Comparison of ENCODE assay signal across 21 cellular contexts in the genomic region with DNA sequence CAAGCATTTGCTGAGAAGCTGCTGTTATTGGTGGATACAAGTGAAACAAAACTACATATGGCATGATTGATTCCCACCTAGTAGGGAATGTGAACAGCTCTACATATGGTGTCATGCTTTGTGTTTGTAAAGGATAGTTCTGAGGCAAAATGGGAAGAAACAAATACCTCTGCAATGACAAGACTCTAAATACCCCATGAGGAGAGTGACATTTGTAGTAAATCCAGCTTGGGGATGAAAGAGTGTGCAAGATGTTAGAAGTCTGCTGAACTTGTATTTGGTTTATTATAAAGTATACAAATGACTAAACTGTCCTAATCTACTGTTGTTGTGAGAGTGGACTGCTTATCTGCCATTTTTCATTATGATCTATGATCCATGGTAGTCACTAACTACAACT.
DNase-seq lines count a peak whose midpoint lies in the region; ATAC-seq and TF ChIP-seq lines count a peak whose summit lies in the region.
"Had no signal": no experiment of that assay in that cellular context is flagged by ENCODE, and none has a peak within 500 bp of the region (broad histone marks: within the 10 kb centered on the region; RNA-seq: fewer than 3 reads in every experiment).

No MANE protein-coding gene starts in this region.

- no peak overlapping the region for H3K18ac ChIP-seq in IMR-90 (ENCODE audit: low read depth, low read length)

- no peak overlapping the region for H2BK20ac ChIP-seq in IMR-90 (ENCODE audit: low read depth, low read length)

- no peak overlapping the region for H3K4me3 Mint-ChIP-seq in type B pancreatic cell
- H3K4me3 Mint-ChIP-seq: CD4-positive, alpha-beta T cell; H9 had no signal

- H4K20me1 ChIP-seq in IMR-90 (ENCODE audit: insufficient read depth, low read length) = no peaks in the 10 kb centered on the region
- no peaks in the 10 kb centered on the region for H4K20me1 ChIP-seq in mammary epithelial cell (ENCODE audit: insufficient read depth, low read length)
- H4K20me1 ChIP-seq in fibroblast of lung (ENCODE audit: control insufficient read depth, extremely low read depth, insufficient read depth, low read length) = no peaks in the 10 kb centered on the region
- H4K20me1 ChIP-seq: BLaER1 had no signal

- H3K9ac ChIP-seq in IMR-90 (ENCODE audit: low read depth, low read length) (no peak overlapping the region), mammary epithelial cell (ENCODE audit: insufficient read depth, low read length) (no peak overlapping the region), fibroblast of lung (ENCODE audit: insufficient read depth, low read length) (no peak overlapping the region)
- H3K9ac ChIP-seq: BLaER1, GM23248 had no signal

- TF ChIP-seq RAD21 in IMR-90 (IDR thresholded peaks at IDR 0.05; ENCODE audit: low read length) = no peak

- H2BK5ac ChIP-seq in IMR-90 (ENCODE audit: low read depth, low read length, poor library complexity, severe bottlenecking) = no peak overlapping the region

- no peaks in the 10 kb centered on the region for H3K36me3 Mint-ChIP-seq in type B pancreatic cell

- H3K27me3 ChIP-seq in IMR-90 (ENCODE audit: control insufficient read depth, insufficient read depth, low read length) (no peaks in the 10 kb centered on the region), mammary epithelial cell (ENCODE audit: insufficient read depth, low read length) (no peaks in the 10 kb centered on the region), fibroblast of lung (ENCODE audit: control insufficient read depth, insufficient read depth, low read length) (no peaks in the 10 kb centered on the region), ascending aorta (no peaks in the 10 kb centered on the region), left lung (no peaks in the 10 kb centered on the region)
- H3K27me3 ChIP-seq: BLaER1, MG63 had no signal

- H3K79me2 ChIP-seq in mammary epithelial cell (ENCODE audit: insufficient read depth, low read length) (no peaks in the 10 kb centered on the region), fibroblast of lung (ENCODE audit: control insufficient read depth, insufficient read depth, low read length) (no peaks in the 10 kb centered on the region)

- peak overlapping the region; percentile 79 for H3K27ac Mint-ChIP-seq in type B pancreatic cell
- H3K27ac Mint-ChIP-seq: CD4-positive, alpha-beta T cell; H9 had no signal

- 0 out of 2 replicates have a peak, but pooled peaks cover 2% of the 10 kb centered on the region for H3K9me1 ChIP-seq in IMR-90 (ENCODE audit: insufficient read depth, low read length)

- H3K79me1 ChIP-seq in IMR-90 (ENCODE audit: low read depth in 1 of 2, low read length in 2 of 2) = no peaks in the 10 kb centered on the region

- no peak overlapping the region for H3K14ac ChIP-seq in IMR-90 (replicated peaks; ENCODE audit: low read depth, low read length)

- no peak for TF ChIP-seq POLR2A in IMR-90 (IDR thresholded peaks at IDR 0.05; ENCODE audit: low read depth, low read length)

- H4K8ac ChIP-seq in IMR-90 (ENCODE audit: low read depth in 2 of 2, low read length in 2 of 2) = no peak overlapping the region

- H3K4me1 Mint-ChIP-seq in type B pancreatic cell (ENCODE audit: unreplicated experiment) = no peaks in the 10 kb centered on the region
- H3K4me1 Mint-ChIP-seq: H9 had no signal

- no peaks in the 10 kb centered on the region for H3K9me3 Mint-ChIP-seq in type B pancreatic cell
- H3K9me3 Mint-ChIP-seq: CD4-positive, alpha-beta T cell had no signal

- H3K4me2 ChIP-seq in IMR-90 (ENCODE audit: low read depth, low read length) (no peak overlapping the region), mammary epithelial cell (ENCODE audit: insufficient read depth, low read depth, low read length) (no peak overlapping the region), fibroblast of lung (ENCODE audit: extremely low read depth, insufficient read depth, low read length) (no peak overlapping the region)
- H3K4me2 ChIP-seq: BLaER1 had no signal

- H3K4me1 ChIP-seq in IMR-90 (ENCODE audit: control insufficient read depth, insufficient read depth, low read length) (0 out of 2 replicates have a peak, but pooled peaks cover 1% of the 10 kb centered on the region), mammary epithelial cell (ENCODE audit: insufficient read depth, low read length) (peaks cover 27% of the 10 kb centered on the region), fibroblast of lung (ENCODE audit: control insufficient read depth, extremely low read depth, insufficient read depth, low read length) (no peaks in the 10 kb centered on the region), ascending aorta (no peaks in the 10 kb centered on the region), left lung (no peaks in the 10 kb centered on the region)
- H3K4me1 ChIP-seq: BLaER1, SJCRH30 had no signal

- H3K9me3 ChIP-seq in IMR-90 (ENCODE audit: control insufficient read depth, insufficient read depth, low read length) (no peaks in the 10 kb centered on the region), mammary epithelial cell (replicated peaks; ENCODE audit: insufficient read depth, low read length) (no peaks in the 10 kb centered on the region), fibroblast of lung (ENCODE audit: control insufficient read depth, insufficient read depth, low read depth, low read length) (no peaks in the 10 kb centered on the region), ascending aorta (no peaks in the 10 kb centered on the region), left lung (no peaks in the 10 kb centered on the region)
- H3K9me3 ChIP-seq: BLaER1, MG63, SJCRH30 had no signal

- in situ Hi-C loops in IMR-90 (cut with MboI; ENCODE audit: low sequenced_read_pairs) = no loop called here
- in situ Hi-C loops in mammary epithelial cell (cut with MboI; ENCODE audit: low sequenced_read_pairs in 2 of 2) = loop anchor here in 1 of 2 donors (10.0 kb wide), 1 partner anchor 75 kb away; no protein-coding TSS in a partner anchor

- no peaks in the 10 kb centered on the region for H3K36me3 ChIP-seq in IMR-90 (ENCODE audit: control insufficient read depth, insufficient read depth, low read length)
- H3K36me3 ChIP-seq in mammary epithelial cell (ENCODE audit: insufficient read depth, low read length) = no peaks in the 10 kb centered on the region
- H3K36me3 ChIP-seq in fibroblast of lung (ENCODE audit: control insufficient read depth, insufficient read depth, low read length) = no peaks in the 10 kb centered on the region
- no peaks in the 10 kb centered on the region for H3K36me3 ChIP-seq in ascending aorta
- no peaks in the 10 kb centered on the region for H3K36me3 ChIP-seq in left lung
- H3K36me3 ChIP-seq: BLaER1, MG63, SJCRH30 had no signal

- H3K4me3 ChIP-seq in IMR-90 (ENCODE audit: insufficient read depth, low read depth, low read length) = no peak overlapping the region
- H3K4me3 ChIP-seq in mammary epithelial cell (replicated peaks in 1 of 3; ENCODE audit: insufficient read depth in 1 of 3, low read depth in 2 of 3, low read length in 3 of 3) = no peak overlapping the region
- no peak overlapping the region for H3K4me3 ChIP-seq in fibroblast of lung (replicated peaks in 1 of 4; ENCODE audit: control extremely low read depth in 1 of 4, insufficient read depth in 1 of 4, low read depth in 3 of 4, low read length in 4 of 4)
- H3K4me3 ChIP-seq in ascending aorta = no peak overlapping the region
- H3K4me3 ChIP-seq in left lung = no peak overlapping the region
- H3K4me3 ChIP-seq: BLaER1, GM23248, MG63, SJCRH30 had no signal

- POLR2A ChIA-PET in IMR-90 (lab: Charles Lee; ENCODE audit: unreplicated experiment) = no interaction called here

- no peak overlapping the region for H2AFZ ChIP-seq in IMR-90 (replicated peaks; ENCODE audit: low read length, poor library complexity)
- peak overlapping the region; percentile 37 for H2AFZ ChIP-seq in mammary epithelial cell (ENCODE audit: low read depth, low read length)
- H2AFZ ChIP-seq in fibroblast of lung (ENCODE audit: low read length) = no peak overlapping the region
- H2AFZ ChIP-seq: GM23248 had no signal

- no TSS peak for BruUV-seq in IMR-90 (replicated peaks; lab: Mats Ljungman, UMichigan)
- BruUV-seq in mammary epithelial cell (replicated peaks; lab: Mats Ljungman, UMichigan) = no TSS peak

- H3K27ac ChIP-seq in IMR-90 (ENCODE audit: insufficient read depth, low read length) (no peak overlapping the region), mammary epithelial cell (ENCODE audit: insufficient read depth, low read depth, low read length) (peak overlapping the region; percentile 82), fibroblast of lung (ENCODE audit: insufficient read depth, low read length) (no peak overlapping the region), ascending aorta (no peak overlapping the region), left lung (no peak overlapping the region)
- H3K27ac ChIP-seq: BLaER1, GM23248, SJCRH30 had no signal

- H3K27me3 Mint-ChIP-seq in type B pancreatic cell = no peaks in the 10 kb centered on the region

- CTCF ChIA-PET in IMR-90 (lab: Yijun Ruan, JAX) = interaction anchor here (1.0 kb wide), 1 partner anchor 12 kb away, joined by 3 read pairs; no protein-coding TSS in a partner anchor
- CTCF ChIA-PET in mammary epithelial cell (lab: Charles Lee; ENCODE audit: low non-redundant PET) = no interaction called here

- no peak overlapping the region for H4K91ac ChIP-seq in IMR-90 (ENCODE audit: insufficient read depth, low read depth, low read length)

- dilution Hi-C loops in IMR-90 (cut with HindIII; ENCODE audit: low sequenced_read_pairs, unreplicated experiment) = no loop called here
- dilution Hi-C loops in mammary epithelial cell (cut with HindIII; ENCODE audit: low sequenced_read_pairs) = loop anchor here (5.0 kb wide), 1 partner anchor 73 kb away; no protein-coding TSS in a partner anchor

- H4K5ac ChIP-seq in IMR-90 (ENCODE audit: low read depth, low read length) = no peak overlapping the region

- H3K23ac ChIP-seq in IMR-90 (ENCODE audit: low read depth, low read length) = no peak overlapping the region

- H2AK5ac ChIP-seq in IMR-90 (ENCODE audit: low read depth, low read length) = no peak overlapping the region

- no peak overlapping the region for H3K56ac ChIP-seq in IMR-90 (ENCODE audit: extremely low read depth, insufficient read depth, low read length)

- no peak overlapping the region for H2BK120ac ChIP-seq in IMR-90 (ENCODE audit: low read depth, low read length)

- intact Hi-C loops in IMR-90 (cut with micrococcal nuclease) (no loop called here), mammary epithelial cell (cut with micrococcal nuclease) (loop anchor here (5.0 kb wide), 1 partner anchor 73 kb away; no protein-coding TSS in a partner anchor), ascending aorta (cut with DNase I) (no loop called here), left lung (cut with DNase I) (no loop called here)

- no peak overlapping the region for H3K4ac ChIP-seq in IMR-90 (ENCODE audit: low read depth, low read length)

- TF ChIP-seq CTCF in IMR-90 (conservative IDR thresholded peaks at IDR 0.05; ENCODE audit: low read depth, low read length) (no peak), mammary epithelial cell (conservative IDR thresholded peaks at IDR 0.05 in 1 of 2, IDR thresholded peaks at IDR 0.05 in 1 of 2; ENCODE audit: extremely low read depth in 1 of 2, insufficient read depth in 1 of 2, low read depth in 1 of 2, low read length in 2 of 2) (no peak), fibroblast of lung (conservative IDR thresholded peaks at IDR 0.05 in 1 of 2, IDR thresholded peaks at IDR 0.05 in 1 of 2; ENCODE audit: low read depth in 1 of 2, low read length in 2 of 2) (no peak), type B pancreatic cell (conservative IDR thresholded peaks at IDR 0.05) (no peak), ascending aorta (IDR thresholded peaks at IDR 0.05) (no peak), left lung (IDR thresholded peaks at IDR 0.05) (no peak)

- no peak overlapping the region for H2AK9ac ChIP-seq in IMR-90 (replicated peaks; ENCODE audit: low read depth, low read length, poor library complexity)

- peak; percentile 67 for DNase-seq in IMR-90
- no peak for DNase-seq in mammary epithelial cell
- peak; percentile 33 to 52 for DNase-seq in fibroblast of lung (ENCODE audit: low read depth in 2 of 2)
- DNase-seq in type B pancreatic cell (ENCODE audit: extremely low spot score, unreplicated experiment) = no peak
- DNase-seq in ascending aorta (ENCODE audit: low spot score in 2 of 2) = no peak
- no peak for DNase-seq in left lung
- DNase-seq in stimulated activated CD4-positive, alpha-beta T cell treated with anti-CD3 and anti-CD28 coated beads, Interleukin-4, amount 100 ng/mL, for 1 hour = no peak
- DNase-seq: CD4-positive, alpha-beta T cell; COR-L47; DMS 273 treated with DMSO at 0.1 percent for 48 hours; GM23248; H9; MG63; NCI-H1092; NCI-H1436; NCI-H2029; NCI-H2227 treated with DMSO at 0.1 percent for 48 hours; NCI-H510A; NCI-H748 treated with DMSO at 0.1 percent for 48 hours had no signal

- H2BK15ac ChIP-seq in IMR-90 (ENCODE audit: low read depth, low read length) = no peak overlapping the region

- ATAC-seq in IMR-90 (ENCODE audit: low read depth) = peak; percentile 80
- no peak for ATAC-seq in left lung

Comparison
In these comparisons a context has a peak if more than half of its experiments do, and no peak if none do; other contexts are left out.
1. DNase-seq: peak in IMR-90 (single experiment) and fibroblast of lung (2 of 2); none in mammary epithelial cell (single experiment), type B pancreatic cell (single experiment), ascending aorta (0 of 2), left lung (0 of 2) and stimulated activated CD4-positive, alpha-beta T cell treated with anti-CD3 and anti-CD28 coated beads, Interleukin-4, amount 100 ng/mL, for 1 hour (single experiment).